Comparison of ENCODE assay signal across 8 cellular contexts in genomic region chr3:154120903-154121235, GRCh38. TPM values are rescaled to one million over a fixed set of nuclear protein-coding genes. Genes with fewer than 3 reads are reported as not detected.
A peak's percentile ranks its signal among the peaks of the same experiment; 100 is the strongest.
DNase-seq lines count a peak whose midpoint lies in the region; ATAC-seq and TF ChIP-seq lines count a peak whose summit lies in the region.

No MANE protein-coding gene starts in this region.

- peak overlapping the region in 1 of 3 donors; percentile 33 for H3K9ac ChIP-seq in skeletal muscle tissue (ENCODE audit: low read depth in 1 of 3, low read length in 3 of 3)

- H3K27me3 ChIP-seq in CD8-positive, alpha-beta T cell (ENCODE audit: insufficient read depth, low read length), result peaks cover 13% of the 10 kb centered on the region
- H3K27me3 ChIP-seq in right atrium auricular region (no peaks in the 10 kb centered on the region), skeletal muscle tissue (ENCODE audit: control insufficient read depth in 3 of 3, insufficient read depth in 3 of 3, low read length in 3 of 3) (peaks cover 11 to 20% (median 11%) of the 10 kb centered on the region in 3 donors)

- H3K4me3 Mint-ChIP-seq in CD8-positive, alpha-beta T cell, result peak overlapping the region; percentile 78
- H3K4me3 Mint-ChIP-seq in T-cell, result peak overlapping the region; percentile 72 to 78 (median 74)

- CTCF ChIA-PET in CD8-positive, alpha-beta T cell (lab: Charles Lee), result no interaction called here
- CTCF ChIA-PET in T-cell (lab: Charles Lee), result interaction anchor here (0.6 kb wide), 2 partner anchors 9 to 1719 kb away, joined by 3 to 4 read pairs; no protein-coding TSS in a partner anchor

- no peaks in the 10 kb centered on the region for H3K36me3 ChIP-seq in CD8-positive, alpha-beta T cell (ENCODE audit: insufficient read depth, low read length)
- no peaks in the 10 kb centered on the region for H3K36me3 ChIP-seq in right atrium auricular region
- no peaks in the 10 kb centered on the region for H3K36me3 ChIP-seq in skeletal muscle tissue (ENCODE audit: control insufficient read depth in 3 of 3, insufficient read depth in 3 of 3, low read length in 3 of 3)

- no peaks in the 10 kb centered on the region for H3K9me3 ChIP-seq in CD8-positive, alpha-beta T cell (ENCODE audit: low read length)
- H3K9me3 ChIP-seq in right atrium auricular region (no peaks in the 10 kb centered on the region), skeletal muscle tissue (ENCODE audit: control insufficient read depth in 3 of 3, low read length in 3 of 3) (no peaks in the 10 kb centered on the region)

- peaks cover 11% of the 10 kb centered on the region for H3K4me1 ChIP-seq in CD8-positive, alpha-beta T cell (ENCODE audit: insufficient read depth, low read length)
- peaks cover 0 to 8% of the 10 kb centered on the region in 2 donors for H3K4me1 ChIP-seq in right atrium auricular region
- peaks cover 0 to 4% (median 0%) of the 10 kb centered on the region in 3 donors for H3K4me1 ChIP-seq in skeletal muscle tissue (ENCODE audit: control insufficient read depth in 3 of 3, insufficient read depth in 3 of 3, low read length in 3 of 3)

- intact Hi-C loops in CD8-positive, alpha-beta T cell (cut with DNase I, micrococcal nuclease), result no loop called here

- H3K9me3 Mint-ChIP-seq in CD8-positive, alpha-beta T cell, result no peaks in the 10 kb centered on the region
- no peaks in the 10 kb centered on the region for H3K9me3 Mint-ChIP-seq in T-cell

- POLR2A ChIA-PET in CD8-positive, alpha-beta T cell (lab: Charles Lee), result interaction anchor here (0.9 kb wide), 1 partner anchor 9 kb away, joined by 3 read pairs; no protein-coding TSS in a partner anchor
- POLR2A ChIA-PET in T-cell (lab: Charles Lee), result interaction anchor here in 1 of 2 donors (0.6 kb wide), 2 partner anchors 949 to 1909 kb away, joined by 3 to 4 read pairs; no protein-coding TSS in a partner anchor

- peaks cover 19% of the 10 kb centered on the region for H3K4me1 Mint-ChIP-seq in CD8-positive, alpha-beta T cell (ENCODE audit: low read depth)
- peaks cover 18 to 25% (median 18%) of the 10 kb centered on the region in 3 donors for H3K4me1 Mint-ChIP-seq in T-cell

- H3K27ac ChIP-seq in CD8-positive, alpha-beta T cell (ENCODE audit: low read depth, low read length), result no peak overlapping the region
- H3K27ac ChIP-seq in right atrium auricular region, result peak overlapping the region; percentile 78
- H3K27ac ChIP-seq in skeletal muscle tissue (ENCODE audit: low read depth, low read length), result no peak overlapping the region

- no peak overlapping the region for H3K27ac Mint-ChIP-seq in CD8-positive, alpha-beta T cell
- H3K27ac Mint-ChIP-seq in T-cell, result peak overlapping the region in 1 of 2 donors; percentile 15

- TF ChIP-seq CTCF in CD8-positive, alpha-beta T cell (IDR thresholded peaks at IDR 0.05), result no peak
- TF ChIP-seq CTCF in right atrium auricular region (IDR thresholded peaks at IDR 0.05), result no peak

- no peaks in the 10 kb centered on the region for H3K36me3 Mint-ChIP-seq in CD8-positive, alpha-beta T cell
- no peaks in the 10 kb centered on the region for H3K36me3 Mint-ChIP-seq in T-cell

- peak overlapping the region; percentile 60 for H3K4me3 ChIP-seq in CD8-positive, alpha-beta T cell (ENCODE audit: low read depth, low read length)
- peak overlapping the region; percentile 73 to 81 for H3K4me3 ChIP-seq in right atrium auricular region
- H3K4me3 ChIP-seq in skeletal muscle tissue (ENCODE audit: low read length in 3 of 3), result peak overlapping the region; percentile 68 to 75 (median 73)

- peaks cover 57% of the 10 kb centered on the region for H3K27me3 Mint-ChIP-seq in CD8-positive, alpha-beta T cell (ENCODE audit: low read depth)
- peaks cover 53 to 61% of the 10 kb centered on the region in 2 donors for H3K27me3 Mint-ChIP-seq in T-cell

- ATAC-seq in CD8-positive, alpha-beta T cell, result peak; percentile 12
- ATAC-seq in HG02571 (IDR thresholded peaks at IDR 0.05; ENCODE audit: unreplicated experiment) (peak; percentile 5), T-cell (replicated peaks in 1 of 4) (peak in 1 of 4 experiments; percentile 36), HG02981 (IDR thresholded peaks at IDR 0.05; ENCODE audit: unreplicated experiment) (no peak)

- DNase-seq in CD8-positive, alpha-beta T cell, result no peak
- no peak for DNase-seq in T-cell
- no peak for DNase-seq in right atrium auricular region (ENCODE audit: low spot score)
- DNase-seq in dedifferentiated amniotic fluid mesenchymal stem cell (ENCODE audit: extremely low spot score), result no peak
- no peak for DNase-seq in amygdala (lab: John Stamatoyannopoulos, UW)

RNA-seq across cellular contexts. Expression of gene ARHGEF26, which starts 0.3 kb away (rescaled TPM):
- under 1 TPM in 1 of 2 experiments, not detected in 1; 0.08 TPM for total RNA-seq in CD8-positive, alpha-beta T cell
- total RNA-seq in T-cell (under 1 TPM; 0.12 to 0.29 (median 0.23) TPM), right atrium auricular region (1 to 10 TPM; 6.9 to 8.1 TPM), skeletal muscle tissue (7.3 TPM)

Comparison
In these comparisons a context has a peak if more than half of its experiments do, and no peak if none do; other contexts are left out.
1. H3K27ac ChIP-seq: peak in right atrium auricular region (2 of 2); none in CD8-positive, alpha-beta T cell (single experiment) and skeletal muscle tissue (single experiment).
2. Peak in every context shown above with its lines, with median percentiles within 50 percentile points of each other: H3K4me3 ChIP-seq.